In the genomic region with DNA sequence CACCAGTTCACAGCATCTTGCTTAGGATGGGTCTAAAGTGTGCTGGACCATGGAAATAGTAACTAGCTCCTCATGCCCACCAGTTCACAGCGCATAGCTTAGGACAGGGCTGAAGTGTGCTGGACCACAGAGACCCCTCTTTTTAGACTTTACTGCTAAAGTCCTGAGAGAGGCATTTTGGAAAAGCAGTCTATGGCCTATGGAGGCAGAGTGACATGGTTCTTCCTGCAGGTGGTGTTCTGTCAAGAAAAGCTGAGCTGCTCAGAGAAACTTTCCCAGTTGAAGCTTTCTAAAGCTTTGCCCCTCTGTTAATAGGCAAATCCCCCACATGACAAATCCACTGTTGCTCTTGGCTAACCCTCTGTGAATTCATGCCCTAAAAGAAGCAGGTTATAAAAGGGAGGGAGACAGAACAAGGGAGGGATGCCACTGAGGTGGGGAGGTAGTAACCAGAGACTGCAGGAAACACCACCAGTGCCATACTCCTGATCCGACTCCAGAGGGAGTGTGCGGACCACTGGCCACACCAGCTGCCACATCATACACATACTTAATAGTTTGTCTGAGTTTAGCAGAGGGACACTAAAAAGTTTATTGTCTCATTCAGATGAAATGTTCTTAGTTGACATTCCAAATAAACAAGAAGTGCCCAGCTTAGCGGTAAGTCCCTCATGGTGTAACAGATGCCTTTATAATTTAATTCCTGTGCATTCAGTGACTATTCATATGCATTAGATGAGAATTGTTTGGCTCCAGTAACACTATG, we compare ENCODE assay signal across 8 cellular contexts.
A peak's percentile ranks its signal among the peaks of the same experiment; 100 is the strongest.
DNase-seq lines count a peak whose midpoint lies in the region; ATAC-seq, FAIRE-seq and TF ChIP-seq lines count a peak whose summit lies in the region.

No MANE protein-coding gene starts in this region.

- H3K9me3 ChIP-seq in endothelial cell of umbilical vein (replicated peaks; ENCODE audit: control insufficient read depth, insufficient read depth, low read length) (no peaks in the 10 kb centered on the region), smooth muscle cell (replicated peaks; ENCODE audit: low read depth) (no peaks in the 10 kb centered on the region)

- no peaks in the 10 kb centered on the region for H3K9me1 ChIP-seq in endothelial cell of umbilical vein (replicated peaks; ENCODE audit: control insufficient read depth, extremely low read depth, insufficient read depth, low read length)

- H2AFZ ChIP-seq in endothelial cell of umbilical vein (ENCODE audit: low read depth, low read length) (no peak overlapping the region), smooth muscle cell (ENCODE audit: low read depth) (peak overlapping the region; percentile 51)

- ATAC-seq in HG03139 (IDR thresholded peaks at IDR 0.05; ENCODE audit: unreplicated experiment) = no peak

- H3K9ac ChIP-seq in endothelial cell of umbilical vein (replicated peaks; ENCODE audit: extremely low read depth, insufficient read depth, low read length) = no peak overlapping the region
- no peak overlapping the region for H3K9ac ChIP-seq in smooth muscle cell (ENCODE audit: low read depth)

- H4K20me1 ChIP-seq in endothelial cell of umbilical vein (replicated peaks; ENCODE audit: control insufficient read depth, extremely low read depth, insufficient read depth, low read length) (no peaks in the 10 kb centered on the region), smooth muscle cell (ENCODE audit: low read depth) (no peaks in the 10 kb centered on the region)

- 48% methylated on average over 4 of the region's 4 CpGs for WGBS in smooth muscle cell (ENCODE audit: low lambda C conversion rate)

- POLR2A ChIA-PET in endothelial cell of umbilical vein (lab: Charles Lee) = no interaction called here

- no peaks in the 10 kb centered on the region for H3F3A ChIP-seq in smooth muscle cell (ENCODE audit: low read depth)

- FAIRE-seq in endothelial cell of umbilical vein (lab: Jason Lieb, UNC) (peak; percentile 68), frontal cortex (lab: Jason Lieb, UNC) (no peak)

- H3K4me2 ChIP-seq in endothelial cell of umbilical vein (ENCODE audit: insufficient read depth, low read length) (no peak overlapping the region), smooth muscle cell (no peak overlapping the region)

- H3K27ac ChIP-seq in endothelial cell of umbilical vein (ENCODE audit: insufficient read depth, low read depth, low read length) (no peak overlapping the region), smooth muscle cell (ENCODE audit: low read depth) (no peak overlapping the region)

- intact Hi-C loops in endothelial cell of umbilical vein (cut with micrococcal nuclease) = loop anchor here (2.0 kb wide), 1 partner anchor 67 kb away; no protein-coding TSS in a partner anchor

- BruUV-seq in endothelial cell of umbilical vein (replicated peaks; lab: Mats Ljungman, UMichigan) = no TSS peak

- peak; percentile 16 for DNase-seq in SIG-M5 treated with dmso at 0.1 percent for 504 hours (lab: John Stamatoyannopoulos, UW; ENCODE audit: unreplicated experiment)
- DNase-seq in SIG-M5 (lab: John Stamatoyannopoulos, UW) = no peak
- DNase-seq in NCI-H69 (lab: John Stamatoyannopoulos, UW) = peak; percentile 46
- DNase-seq in endothelial cell of umbilical vein (ENCODE audit: low read depth, low spot score) = no peak
- no peak for DNase-seq in smooth muscle cell (lab: John Stamatoyannopoulos, UW; ENCODE audit: unreplicated experiment)
- DNase-seq in frontal cortex (ENCODE audit: low spot score in 2 of 2) = no peak
- DNase-seq in NOMO-1 treated with dmso at 0.1 percent for 144 hours (lab: John Stamatoyannopoulos, UW; ENCODE audit: unreplicated experiment) = no peak

- dilution Hi-C loops in endothelial cell of umbilical vein (cut with MboI; ENCODE audit: extremely low pct_ligation_motif_present, low sequenced_read_pairs) = no loop called here

- CTCF ChIA-PET in endothelial cell of umbilical vein (lab: Charles Lee) = interaction anchor here (1.1 to 1.8 kb wide), 2 partner anchors 67 to 745 kb away, joined by 7 to 15 read pairs; no protein-coding TSS in a partner anchor

- no peaks in the 10 kb centered on the region for H3K36me3 ChIP-seq in endothelial cell of umbilical vein (ENCODE audit: control insufficient read depth in 2 of 2, extremely low read depth in 1 of 2, insufficient read depth in 2 of 2, low read length in 2 of 2)
- H3K36me3 ChIP-seq in smooth muscle cell (ENCODE audit: low read depth) = no peaks in the 10 kb centered on the region

- no peaks in the 10 kb centered on the region for H3K79me2 ChIP-seq in endothelial cell of umbilical vein (ENCODE audit: control insufficient read depth, insufficient read depth, low read length)
- H3K79me2 ChIP-seq in smooth muscle cell (ENCODE audit: low read depth) = no peaks in the 10 kb centered on the region

- H3K4me3 ChIP-seq in endothelial cell of umbilical vein (replicated peaks in 1 of 3; ENCODE audit: insufficient read depth in 1 of 3, low read depth in 1 of 3, low read length in 3 of 3) (no peak overlapping the region), smooth muscle cell (no peak overlapping the region)

- TF ChIP-seq CTCF in endothelial cell of umbilical vein (IDR thresholded peaks at IDR 0.05; ENCODE audit: extremely low read depth in 1 of 2, insufficient read depth in 1 of 2, low read depth in 1 of 2, low read length in 2 of 2) = peak; percentile 35 to 37
- TF ChIP-seq CTCF in smooth muscle cell (IDR thresholded peaks at IDR 0.05; ENCODE audit: borderline replicate concordance, insufficient read depth, poor library complexity, severe bottlenecking) = peak; percentile 52

- no peaks in the 10 kb centered on the region for H3K4me1 ChIP-seq in endothelial cell of umbilical vein (ENCODE audit: control insufficient read depth, extremely low read depth, insufficient read depth, low read length)
- no peaks in the 10 kb centered on the region for H3K4me1 ChIP-seq in smooth muscle cell (ENCODE audit: low read depth)

- H3K27me3 ChIP-seq in endothelial cell of umbilical vein (ENCODE audit: control insufficient read depth in 2 of 2, insufficient read depth in 2 of 2, low read length in 2 of 2) (no peaks in the 10 kb centered on the region), smooth muscle cell (ENCODE audit: low read depth) (no peaks in the 10 kb centered on the region)

- no peak for TF ChIP-seq POLR2A in endothelial cell of umbilical vein (IDR thresholded peaks at IDR 0.05; ENCODE audit: low read depth, low read length)

TF ChIP-seq in endothelial cell of umbilical vein, 7 proteins besides CTCF, POLR2A, EP300 and RAD21:
- TF ChIP-seq, protein P1, sequence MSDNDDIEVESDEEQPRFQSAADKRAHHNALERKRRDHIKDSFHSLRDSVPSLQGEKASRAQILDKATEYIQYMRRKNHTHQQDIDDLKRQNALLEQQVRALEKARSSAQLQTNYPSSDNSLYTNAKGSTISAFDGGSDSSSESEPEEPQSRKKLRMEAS (IDR thresholded peaks at IDR 0.05; ENCODE audit: insufficient read depth, insufficient read length) = no peak
- TF ChIP-seq JUN (IDR thresholded peaks at IDR 0.05; ENCODE audit: borderline replicate concordance, insufficient read depth, insufficient read length, low read depth) (no peak), GATA2 (IDR thresholded peaks at IDR 0.05; ENCODE audit: insufficient read depth, insufficient read length, low read depth, low read length) (no peak), MYC (IDR thresholded peaks at IDR 0.05; ENCODE audit: low read depth, low read length) (no peak), POLR2AphosphoS5 (IDR thresholded peaks at IDR 0.05; ENCODE audit: insufficient read depth, low read depth, low read length) (no peak), EZH2 (IDR thresholded peaks at IDR 0.05; ENCODE audit: borderline replicate concordance, low read depth, low read length, severe bottlenecking) (no peak), FOS (IDR thresholded peaks at IDR 0.05; ENCODE audit: borderline replicate concordance, insufficient read depth, low read length) (no peak)

Comparison
In these comparisons a context has a peak if more than half of its experiments do, and no peak if none do; other contexts are left out.
1. DNase-seq: peak in SIG-M5 treated with dmso at 0.1 percent for 504 hours (single experiment) and NCI-H69 (single experiment); none in SIG-M5 (single experiment), endothelial cell of umbilical vein (single experiment), smooth muscle cell (single experiment), frontal cortex (0 of 2) and NOMO-1 treated with dmso at 0.1 percent for 144 hours (single experiment).